28 cellular contexts compared by ENCODE assay signal in genomic region chr3:20945892-20946291, GRCh38.
"Had no signal": no experiment of that assay in that cellular context is flagged by ENCODE, and none has a peak within 500 bp of the region (broad histone marks: within the 10 kb centered on the region; RNA-seq: fewer than 3 reads in every experiment).

No MANE protein-coding gene starts in this region.

- H3K27me3 ChIP-seq: neural progenitor cell, ovary, right lobe of liver, sigmoid colon, spleen, suprapubic skin, testis, tibial artery, transverse colon, upper lobe of right lung, uterus had no signal

- H2AFZ ChIP-seq: neural progenitor cell, parathyroid adenoma had no signal

- ATAC-seq: naive thymus-derived CD4-positive, alpha-beta T cell; natural killer cell; psoas muscle; right cardiac atrium; right lobe of liver; stimulated activated memory B cell treated with anti-CD40 and anti-IgM and Interleukin-4, amounts not matched to agents 10 μg/mL and 1 μg/mL and 100 μg/mL, for 72 hours; stimulated activated naive CD8-positive, alpha-beta T cell treated with anti-CD3 and anti-CD28 coated beads, Interleukin-15, amount 100 ng/mL, for 72 hours; stimulated activated naive CD8-positive, alpha-beta T cell treated with anti-CD3 and anti-CD28 coated beads, Interleukin-15, Interleukin-2, amounts not matched to agents 100 U/mL and 50 U/mL, for 24 hours; upper lobe of right lung had no signal

- H3K4me1 ChIP-seq: neural progenitor cell, parathyroid adenoma, psoas muscle, right lobe of liver, sigmoid colon, spleen, suprapubic skin, testis, tibial artery, transverse colon, upper lobe of right lung, uterus had no signal

- H3K4me3 ChIP-seq: neural progenitor cell, ovary, psoas muscle, right lobe of liver, sigmoid colon, smooth muscle cell, spleen, suprapubic skin, testis, tibial artery, transverse colon, upper lobe of right lung, uterus had no signal

- H3K4me2 ChIP-seq: neural progenitor cell, smooth muscle cell had no signal

- H3K9ac ChIP-seq: neural progenitor cell, parathyroid adenoma had no signal

- H3K36me3 ChIP-seq: neural progenitor cell, ovary, right lobe of liver, sigmoid colon, spleen, suprapubic skin, tibial artery, transverse colon, upper lobe of right lung, uterus had no signal

- DNase-seq: naive thymus-derived CD4-positive, alpha-beta T cell; natural killer cell; ovary; posterior cingulate gyrus; psoas muscle; right cardiac atrium; right lobe of liver; sigmoid colon; spleen; stimulated activated CD4-positive, alpha-beta T cell treated with anti-CD3 and anti-CD28 coated beads, Interleukin-12 subunit alpha, Interleukin-12 subunit beta, amount 100 ng/mL, for 4 hours; stimulated activated CD4-positive, alpha-beta T cell treated with anti-CD3 and anti-CD28 coated beads, Interleukin-1b, Interleukin-23, amount 100 ng/mL, for 48 hours; stimulated activated CD4-positive, alpha-beta T cell treated with anti-CD3 and anti-CD28 coated beads, Interleukin-4, amount 100 ng/mL, for 1 hour; stimulated activated CD4-positive, alpha-beta T cell treated with anti-CD3 and anti-CD28 coated beads, Interleukin-4, amount 100 ng/mL, for 4 hours; stimulated activated CD8-positive, alpha-beta memory T cell treated with anti-CD3 and anti-CD28 coated beads, Interleukin-4, amount 100 ng/mL, for 48 hours; stimulated activated naive CD4-positive, alpha-beta T cell; stimulated activated naive CD8-positive, alpha-beta T cell treated with anti-CD3 and anti-CD28 coated beads, Interleukin-15, amount 100 ng/mL, for 72 hours; stimulated activated naive CD8-positive, alpha-beta T cell treated with anti-CD3 and anti-CD28 coated beads, Interleukin-15, Interleukin-2, amounts not matched to agents 100 U/mL and 50 U/mL, for 24 hours; substantia nigra; testis; tibial artery; transverse colon; upper lobe of right lung; uterus had no signal

- H3K9me3 ChIP-seq: ovary, psoas muscle, right lobe of liver, testis, tibial artery, transverse colon, upper lobe of right lung, uterus had no signal

- H3K27ac ChIP-seq: neural progenitor cell, ovary, parathyroid adenoma, psoas muscle, right lobe of liver, sigmoid colon, spleen, suprapubic skin, testis, tibial artery, transverse colon, upper lobe of right lung, uterus had no signal

- H3K79me2 ChIP-seq: parathyroid adenoma had no signal
